ENCODE assay signal across 19 cellular contexts in genomic region chr1:94562502-94563260, GRCh38. TPM values are rescaled to one million over a fixed set of nuclear protein-coding genes. Genes with fewer than 3 reads are reported as not detected.
A peak's percentile ranks its signal among the peaks of the same experiment; 100 is the strongest.
DNase-seq lines count a peak whose midpoint lies in the region.
"Had no signal": no experiment of that assay in that cellular context is flagged by ENCODE, and none has a peak within 500 bp of the region (broad histone marks: within the 10 kb centered on the region; RNA-seq: fewer than 3 reads in every experiment).

No MANE protein-coding gene starts in this region.

- no peak overlapping the region for H3K18ac ChIP-seq in trophoblast cell (ENCODE audit: low read length)

- H3K27me3 Mint-ChIP-seq in activated T-helper 2 cell treated with anti-CD3 and anti-CD28 coated beads, Interferon-gamma antibody, Interleukin-2, Interleukin-4, amounts not matched to agents 10 μg/mL and 5 μg/mL and 100 μg/mL, durations not matched to agents 14 hours and 24 hours and 36 hours (ENCODE audit: low read depth): peaks cover 7% of the 10 kb centered on the region

- no peak overlapping the region for H3K14ac ChIP-seq in trophoblast cell (ENCODE audit: low read length)

- no peak overlapping the region for H4K8ac ChIP-seq in trophoblast cell (ENCODE audit: low read depth, low read length)

- H3K4me1 ChIP-seq in trophoblast cell (ENCODE audit: control insufficient read depth in 1 of 2, insufficient read depth in 2 of 2, low read length in 2 of 2): peaks cover 18 to 20% of the 10 kb centered on the region in 2 experiments
- H3K4me1 ChIP-seq: heart left ventricle had no signal

- H3K9me3 Mint-ChIP-seq in activated T-helper 2 cell treated with anti-CD3 and anti-CD28 coated beads, Interferon-gamma antibody, Interleukin-2, Interleukin-4, amounts not matched to agents 10 μg/mL and 5 μg/mL and 100 μg/mL, durations not matched to agents 14 hours and 24 hours and 36 hours: no peaks in the 10 kb centered on the region
- H3K9me3 Mint-ChIP-seq: T-helper 2 cell treated with Interferon-gamma antibody and Interleukin-4, amounts not matched to agents 5 μg/mL and 100 μg/mL, for 36 hours had no signal

- H3K79me1 ChIP-seq in trophoblast cell (ENCODE audit: low read length): peaks cover 25% of the 10 kb centered on the region

- no peak overlapping the region for H3K27ac Mint-ChIP-seq in activated T-helper 2 cell treated with anti-CD3 and anti-CD28 coated beads, Interferon-gamma antibody, Interleukin-2, Interleukin-4, amounts not matched to agents 10 μg/mL and 5 μg/mL and 100 μg/mL, durations not matched to agents 14 hours and 24 hours and 36 hours
- H3K27ac Mint-ChIP-seq: CD4-positive, alpha-beta memory T cell; T-helper 2 cell treated with Interferon-gamma antibody and Interleukin-4, amounts not matched to agents 5 μg/mL and 100 μg/mL, for 36 hours had no signal

- no peak overlapping the region for H3K4me2 ChIP-seq in trophoblast cell (ENCODE audit: low read length)

- intact Hi-C loops in activated T-helper 2 cell treated with anti-CD3 and anti-CD28 coated beads, Interferon-gamma antibody, Interleukin-2, Interleukin-4, amounts not matched to agents 10 μg/mL and 5 μg/mL and 100 μg/mL, durations not matched to agents 14 hours and 24 hours and 36 hours (cut with micrococcal nuclease): no loop called here

- no peaks in the 10 kb centered on the region for H3K36me3 Mint-ChIP-seq in activated T-helper 2 cell treated with anti-CD3 and anti-CD28 coated beads, Interferon-gamma antibody, Interleukin-2, Interleukin-4, amounts not matched to agents 10 μg/mL and 5 μg/mL and 100 μg/mL, durations not matched to agents 14 hours and 24 hours and 36 hours (ENCODE audit: low read depth)

- peak overlapping the region; percentile 5 for H3K27ac ChIP-seq in trophoblast cell (ENCODE audit: low read depth, low read length)
- H3K27ac ChIP-seq: heart left ventricle had no signal

- H3K4me3 Mint-ChIP-seq in activated T-helper 2 cell treated with anti-CD3 and anti-CD28 coated beads, Interferon-gamma antibody, Interleukin-2, Interleukin-4, amounts not matched to agents 10 μg/mL and 5 μg/mL and 100 μg/mL, durations not matched to agents 14 hours and 24 hours and 36 hours (ENCODE audit: low read depth): no peak overlapping the region
- H3K4me3 Mint-ChIP-seq: CD4-positive, alpha-beta memory T cell; T-helper 2 cell treated with Interferon-gamma antibody and Interleukin-4, amounts not matched to agents 5 μg/mL and 100 μg/mL, for 36 hours had no signal

- no peak overlapping the region for H3K9ac ChIP-seq in trophoblast cell (ENCODE audit: low read length)

- H2BK5ac ChIP-seq in trophoblast cell (ENCODE audit: low read depth, low read length, poor library complexity): no peak overlapping the region

- in situ Hi-C loops in Caki2 (cut with HindIII; ENCODE audit: low pct_unique_long_range_greater_than_20kb, low sequenced_read_pairs): no loop called here

- no peaks in the 10 kb centered on the region for H3K4me1 Mint-ChIP-seq in activated T-helper 2 cell treated with anti-CD3 and anti-CD28 coated beads, Interferon-gamma antibody, Interleukin-2, Interleukin-4, amounts not matched to agents 10 μg/mL and 5 μg/mL and 100 μg/mL, durations not matched to agents 14 hours and 24 hours and 36 hours (ENCODE audit: low read depth)
- H3K4me1 Mint-ChIP-seq: CD4-positive, alpha-beta memory T cell had no signal

- no peaks in the 10 kb centered on the region for H3K36me3 ChIP-seq in trophoblast cell (ENCODE audit: control insufficient read depth in 1 of 2, insufficient read depth in 2 of 2, low read length in 2 of 2)
- H3K36me3 ChIP-seq: heart left ventricle had no signal

- DNase-seq in Caki2 (ENCODE audit: low read depth) (peak; percentile 56), NCI-H2029 treated with DMSO at 0.1 percent for 48 hours (lab: John Stamatoyannopoulos, UW) (peak; percentile 23), kidney glomerular epithelial cell (lab: John Stamatoyannopoulos, UW) (peak; percentile 39), trophoblast cell (peak; percentile 58 to 77), NCI-H82 (lab: John Stamatoyannopoulos, UW) (no peak), foreskin melanocyte (no peak)
- DNase-seq in activated T-helper 2 cell treated with anti-CD3 and anti-CD28 coated beads, Interferon-gamma antibody, Interleukin-2, Interleukin-4, amounts not matched to agents 10 μg/mL and 5 μg/mL and 100 μg/mL, durations not matched to agents 14 hours and 24 hours and 36 hours (ENCODE audit: low spot score): no peak
- DNase-seq in activated CD8-positive, alpha-beta memory T cell treated with anti-CD3 and anti-CD28 coated beads, Interleukin-2, amount 50 U/mL, for 48 hours: no peak
- DNase-seq: activated gamma-delta T cell; CD4-positive, alpha-beta memory T cell; dermis blood vessel endothelial cell; GOT3; heart left ventricle; NCI-H1694; NCI-H524; posterior cingulate gyrus; SIG-M5; stimulated activated naive CD4-positive, alpha-beta T cell treated with Interleukin-2 at 50 U/mL for 16 hours had no signal

- H3K79me2 ChIP-seq in trophoblast cell (ENCODE audit: control insufficient read depth, insufficient read depth, low read length, poor library complexity): peaks cover 2% of the 10 kb centered on the region

- no peak overlapping the region for H2AFZ ChIP-seq in trophoblast cell (ENCODE audit: insufficient read depth, low read length, poor library complexity)

- H3K9me3 ChIP-seq in trophoblast cell (ENCODE audit: insufficient read depth, low read depth, low read length): no peaks in the 10 kb centered on the region

- no peak overlapping the region for H2AK5ac ChIP-seq in trophoblast cell (ENCODE audit: low read length)

- no peak overlapping the region for H3K23ac ChIP-seq in trophoblast cell (ENCODE audit: low read length)

- H4K12ac ChIP-seq in trophoblast cell (ENCODE audit: low read depth, low read length): no peak overlapping the region

- H4K91ac ChIP-seq in trophoblast cell (ENCODE audit: low read depth, low read length): peak overlapping the region; percentile 22

- peak overlapping the region; percentile 12 for H2BK12ac ChIP-seq in trophoblast cell (ENCODE audit: low read length)

- peak overlapping the region; percentile 36 for H2BK120ac ChIP-seq in trophoblast cell (ENCODE audit: insufficient read depth, low read length, poor library complexity)

- no peak overlapping the region for H3K4ac ChIP-seq in trophoblast cell (ENCODE audit: low read depth, low read length)

- no peak overlapping the region for H3K4me3 ChIP-seq in trophoblast cell (ENCODE audit: low read depth, low read length)
- H3K4me3 ChIP-seq: heart left ventricle had no signal

- no CpG with 5 or more reads among the region's 12 CpGs for WGBS in trophoblast cell (ENCODE audit: extremely low coverage, insufficient coverage, insufficient read length)

- H3K27me3 ChIP-seq in trophoblast cell (ENCODE audit: insufficient read depth, low read length): no peaks in the 10 kb centered on the region
- H3K27me3 ChIP-seq: heart left ventricle had no signal

RNA-seq across cellular contexts. Expression of gene F3, which starts 21.1 kb away (rescaled TPM):
- 3.4 and 6.6 TPM in 2 replicates for total RNA-seq in Caki2 (2014; rRNA removed; shearing (Covaris generic); ENCODE audit: low replicate concordance)
- polyA plus RNA-seq in trophoblast cell (2013): 43.0 and 43.9 TPM in 2 replicates
- total RNA-seq in activated T-helper 2 cell treated with anti-CD3 and anti-CD28 coated beads, Interferon-gamma antibody, Interleukin-2, Interleukin-4, amounts not matched to agents 10 μg/mL and 5 μg/mL and 100 μg/mL, durations not matched to agents 14 hours and 24 hours and 36 hours: 0.74 and 1.0 TPM in 2 replicates
- polyA plus RNA-seq: CD4-positive, alpha-beta memory T cell had no signal

Comparison
In these comparisons a context has a peak if more than half of its experiments do, and no peak if none do; other contexts are left out.
1. DNase-seq: peak in Caki2 (single experiment), NCI-H2029 treated with DMSO at 0.1 percent for 48 hours (single experiment), kidney glomerular epithelial cell (single experiment) and trophoblast cell (2 of 2); none in NCI-H82 (single experiment), foreskin melanocyte (single experiment), activated T-helper 2 cell treated with anti-CD3 and anti-CD28 coated beads, Interferon-gamma antibody, Interleukin-2, Interleukin-4, amounts not matched to agents 10 μg/mL and 5 μg/mL and 100 μg/mL, durations not matched to agents 14 hours and 24 hours and 36 hours (single experiment) and activated CD8-positive, alpha-beta memory T cell treated with anti-CD3 and anti-CD28 coated beads, Interleukin-2, amount 50 U/mL, for 48 hours (single experiment).